ENCODE assay signal across 1 cellular context in the genomic region with DNA sequence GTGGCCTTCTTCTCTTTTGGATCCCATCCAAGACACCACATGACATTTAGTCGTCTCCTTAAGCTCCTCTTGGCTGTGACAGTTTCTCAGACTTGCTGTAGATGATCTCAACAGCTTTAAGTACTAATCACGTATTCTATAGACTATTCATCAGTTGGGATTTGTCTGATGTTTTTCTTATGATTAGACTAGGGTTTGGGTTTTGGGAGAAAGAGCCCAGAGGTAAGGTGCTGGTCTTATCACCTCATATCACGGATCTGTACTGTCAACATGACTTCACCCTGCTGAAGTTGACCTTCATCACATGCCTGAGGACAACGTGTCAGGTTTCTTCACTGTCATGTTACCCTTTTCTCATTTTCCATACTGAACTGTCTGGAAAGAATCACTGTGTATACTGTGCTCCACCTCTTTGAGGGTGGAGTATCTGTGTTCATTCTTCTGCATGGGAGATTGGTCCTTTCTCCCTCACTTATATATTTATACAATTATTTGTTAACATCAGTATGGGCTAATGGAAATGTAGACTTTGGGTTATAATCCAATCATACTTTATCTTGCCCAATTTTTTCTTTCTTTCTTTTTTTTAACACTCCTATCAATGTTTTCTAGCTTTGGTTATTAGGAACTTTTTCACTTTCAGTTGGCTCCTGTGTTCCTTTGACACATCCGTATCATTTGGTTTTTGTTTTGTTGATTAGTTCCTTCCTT.
TF ChIP-seq lines count a peak whose summit lies in the region.

No MANE protein-coding gene starts in this region.

TF ChIP-seq in K562, 482 proteins besides CTCF, POLR2A, EP300 and RAD21 (continued from another document):
- TF ChIP-seq, protein P1, sequence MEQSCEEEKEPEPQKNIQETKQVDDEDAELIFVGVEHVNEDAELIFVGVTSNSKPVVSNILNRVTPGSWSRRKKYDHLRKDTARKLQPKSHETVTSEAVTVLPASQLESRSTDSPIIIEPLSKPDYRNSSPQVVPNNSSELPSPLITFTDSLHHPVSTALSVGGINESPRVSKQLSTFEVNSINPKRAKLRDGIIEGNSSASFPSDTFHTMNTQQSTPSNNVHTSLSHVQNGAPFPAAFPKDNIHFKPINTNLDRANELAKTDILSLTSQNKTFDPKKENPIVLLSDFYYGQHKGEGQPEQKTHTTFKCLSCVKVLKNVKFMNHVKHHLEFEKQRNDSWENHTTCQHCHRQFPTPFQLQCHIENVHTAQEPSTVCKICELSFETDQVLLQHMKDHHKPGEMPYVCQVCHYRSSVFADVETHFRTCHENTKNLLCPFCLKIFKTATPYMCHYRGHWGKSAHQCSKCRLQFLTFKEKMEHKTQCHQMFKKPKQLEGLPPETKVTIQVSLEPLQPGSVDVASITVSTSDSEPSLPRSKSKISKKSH (CRISPR knock-in tag; IDR thresholded peaks at IDR 0.05) = no peak
- TF ChIP-seq ATF1 (CRISPR knock-in tag; IDR thresholded peaks at IDR 0.05) (no peak), ATF1 (tag; IDR thresholded peaks at IDR 0.05) (peak; percentile 42), NFIC (IDR thresholded peaks at IDR 0.05) (peak; percentile 87), FUS (optimal IDR thresholded peaks at IDR 0.05; ENCODE audit: low read depth, low read length) (no peak), ZNF707 (CRISPR knock-in tag; conservative IDR thresholded peaks at IDR 0.05) (no peak), FOXK2 (conservative IDR thresholded peaks at IDR 0.05 in 1 of 2, IDR thresholded peaks at IDR 0.05 in 1 of 2; ENCODE audit: low read depth in 2 of 2) (peak; percentile 93 to 95), ZNF175 (CRISPR knock-in tag; IDR thresholded peaks at IDR 0.05; ENCODE audit: low read depth) (peak; percentile 95; the same call in 1 of the 2 replicates), FOXA1 (IDR thresholded peaks at IDR 0.05; ENCODE audit: borderline replicate concordance) (no peak), TRIM28 (IDR thresholded peaks at IDR 0.05) (no peak), HMGN3 (IDR thresholded peaks at IDR 0.05; ENCODE audit: borderline replicate concordance, extremely low read depth, insufficient read length, low read depth, low read length) (no peak), THRAP3 (IDR thresholded peaks at IDR 0.05; ENCODE audit: borderline replicate concordance) (no peak), SAFB2 (IDR thresholded peaks at IDR 0.05; ENCODE audit: borderline replicate concordance, low read depth, low read length, severe bottlenecking) (no peak), CAMTA2 (CRISPR knock-in tag; conservative IDR thresholded peaks at IDR 0.05) (no peak), SMARCA4 (IDR thresholded peaks at IDR 0.05) (peak; percentile 78; the same call in 1 of the 2 replicates), POLR2AphosphoS5 (IDR thresholded peaks at IDR 0.05; ENCODE audit: control insufficient read depth, insufficient read depth, low read depth, low read length) (no peak), ASH1L (IDR thresholded peaks at IDR 0.05; ENCODE audit: borderline replicate concordance, low read depth, partially characterized antibody) (no peak), NFIX (CRISPR knock-in tag; IDR thresholded peaks at IDR 0.05; ENCODE audit: low read depth) (no peak)
- TF ChIP-seq, protein P2, sequence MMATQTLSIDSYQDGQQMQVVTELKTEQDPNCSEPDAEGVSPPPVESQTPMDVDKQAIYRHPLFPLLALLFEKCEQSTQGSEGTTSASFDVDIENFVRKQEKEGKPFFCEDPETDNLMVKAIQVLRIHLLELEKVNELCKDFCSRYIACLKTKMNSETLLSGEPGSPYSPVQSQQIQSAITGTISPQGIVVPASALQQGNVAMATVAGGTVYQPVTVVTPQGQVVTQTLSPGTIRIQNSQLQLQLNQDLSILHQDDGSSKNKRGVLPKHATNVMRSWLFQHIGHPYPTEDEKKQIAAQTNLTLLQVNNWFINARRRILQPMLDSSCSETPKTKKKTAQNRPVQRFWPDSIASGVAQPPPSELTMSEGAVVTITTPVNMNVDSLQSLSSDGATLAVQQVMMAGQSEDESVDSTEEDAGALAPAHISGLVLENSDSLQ (IDR thresholded peaks at IDR 0.05) = peak; percentile 81
- TF ChIP-seq, protein P3, sequence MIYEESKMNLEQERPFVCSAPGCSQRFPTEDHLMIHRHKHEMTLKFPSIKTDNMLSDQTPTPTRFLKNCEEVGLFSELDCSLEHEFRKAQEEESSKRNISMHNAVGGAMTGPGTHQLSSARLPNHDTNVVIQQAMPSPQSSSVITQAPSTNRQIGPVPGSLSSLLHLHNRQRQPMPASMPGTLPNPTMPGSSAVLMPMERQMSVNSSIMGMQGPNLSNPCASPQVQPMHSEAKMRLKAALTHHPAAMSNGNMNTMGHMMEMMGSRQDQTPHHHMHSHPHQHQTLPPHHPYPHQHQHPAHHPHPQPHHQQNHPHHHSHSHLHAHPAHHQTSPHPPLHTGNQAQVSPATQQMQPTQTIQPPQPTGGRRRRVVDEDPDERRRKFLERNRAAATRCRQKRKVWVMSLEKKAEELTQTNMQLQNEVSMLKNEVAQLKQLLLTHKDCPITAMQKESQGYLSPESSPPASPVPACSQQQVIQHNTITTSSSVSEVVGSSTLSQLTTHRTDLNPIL (CRISPR knock-in tag; IDR thresholded peaks at IDR 0.05) = no peak
- TF ChIP-seq, protein P4, sequence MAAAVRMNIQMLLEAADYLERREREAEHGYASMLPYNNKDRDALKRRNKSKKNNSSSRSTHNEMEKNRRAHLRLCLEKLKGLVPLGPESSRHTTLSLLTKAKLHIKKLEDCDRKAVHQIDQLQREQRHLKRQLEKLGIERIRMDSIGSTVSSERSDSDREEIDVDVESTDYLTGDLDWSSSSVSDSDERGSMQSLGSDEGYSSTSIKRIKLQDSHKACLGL (CRISPR knock-in tag; IDR thresholded peaks at IDR 0.05; ENCODE audit: borderline replicate concordance, poor library complexity, severe bottlenecking) = no peak
- TF ChIP-seq, protein P5, sequence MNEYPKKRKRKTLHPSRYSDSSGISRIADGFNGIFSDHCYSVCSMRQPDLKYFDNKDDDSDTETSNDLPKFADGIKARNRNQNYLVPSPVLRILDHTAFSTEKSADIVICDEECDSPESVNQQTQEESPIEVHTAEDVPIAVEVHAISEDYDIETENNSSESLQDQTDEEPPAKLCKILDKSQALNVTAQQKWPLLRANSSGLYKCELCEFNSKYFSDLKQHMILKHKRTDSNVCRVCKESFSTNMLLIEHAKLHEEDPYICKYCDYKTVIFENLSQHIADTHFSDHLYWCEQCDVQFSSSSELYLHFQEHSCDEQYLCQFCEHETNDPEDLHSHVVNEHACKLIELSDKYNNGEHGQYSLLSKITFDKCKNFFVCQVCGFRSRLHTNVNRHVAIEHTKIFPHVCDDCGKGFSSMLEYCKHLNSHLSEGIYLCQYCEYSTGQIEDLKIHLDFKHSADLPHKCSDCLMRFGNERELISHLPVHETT (CRISPR knock-in tag; conservative IDR thresholded peaks at IDR 0.05 in 1 of 2, IDR thresholded peaks at IDR 0.05 in 1 of 2) = peak in 1 of 2 experiments; percentile 40; a peak in 1 of 4 replicates
- TF ChIP-seq, protein P6, sequence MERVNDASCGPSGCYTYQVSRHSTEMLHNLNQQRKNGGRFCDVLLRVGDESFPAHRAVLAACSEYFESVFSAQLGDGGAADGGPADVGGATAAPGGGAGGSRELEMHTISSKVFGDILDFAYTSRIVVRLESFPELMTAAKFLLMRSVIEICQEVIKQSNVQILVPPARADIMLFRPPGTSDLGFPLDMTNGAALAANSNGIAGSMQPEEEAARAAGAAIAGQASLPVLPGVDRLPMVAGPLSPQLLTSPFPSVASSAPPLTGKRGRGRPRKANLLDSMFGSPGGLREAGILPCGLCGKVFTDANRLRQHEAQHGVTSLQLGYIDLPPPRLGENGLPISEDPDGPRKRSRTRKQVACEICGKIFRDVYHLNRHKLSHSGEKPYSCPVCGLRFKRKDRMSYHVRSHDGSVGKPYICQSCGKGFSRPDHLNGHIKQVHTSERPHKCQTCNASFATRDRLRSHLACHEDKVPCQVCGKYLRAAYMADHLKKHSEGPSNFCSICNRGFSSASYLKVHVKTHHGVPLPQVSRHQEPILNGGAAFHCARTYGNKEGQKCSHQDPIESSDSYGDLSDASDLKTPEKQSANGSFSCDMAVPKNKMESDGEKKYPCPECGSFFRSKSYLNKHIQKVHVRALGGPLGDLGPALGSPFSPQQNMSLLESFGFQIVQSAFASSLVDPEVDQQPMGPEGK (CRISPR knock-in tag; IDR thresholded peaks at IDR 0.05; ENCODE audit: borderline replicate concordance) = no peak
- TF ChIP-seq, protein P7, sequence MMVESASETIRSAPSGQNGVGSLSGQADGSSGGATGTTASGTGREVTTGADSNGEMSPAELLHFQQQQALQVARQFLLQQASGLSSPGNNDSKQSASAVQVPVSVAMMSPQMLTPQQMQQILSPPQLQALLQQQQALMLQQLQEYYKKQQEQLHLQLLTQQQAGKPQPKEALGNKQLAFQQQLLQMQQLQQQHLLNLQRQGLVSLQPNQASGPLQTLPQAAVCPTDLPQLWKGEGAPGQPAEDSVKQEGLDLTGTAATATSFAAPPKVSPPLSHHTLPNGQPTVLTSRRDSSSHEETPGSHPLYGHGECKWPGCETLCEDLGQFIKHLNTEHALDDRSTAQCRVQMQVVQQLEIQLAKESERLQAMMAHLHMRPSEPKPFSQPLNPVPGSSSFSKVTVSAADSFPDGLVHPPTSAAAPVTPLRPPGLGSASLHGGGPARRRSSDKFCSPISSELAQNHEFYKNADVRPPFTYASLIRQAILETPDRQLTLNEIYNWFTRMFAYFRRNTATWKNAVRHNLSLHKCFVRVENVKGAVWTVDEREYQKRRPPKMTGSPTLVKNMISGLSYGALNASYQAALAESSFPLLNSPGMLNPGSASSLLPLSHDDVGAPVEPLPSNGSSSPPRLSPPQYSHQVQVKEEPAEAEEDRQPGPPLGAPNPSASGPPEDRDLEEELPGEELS (CRISPR knock-in tag; IDR thresholded peaks at IDR 0.05; ENCODE audit: borderline replicate concordance) = no peak
- TF ChIP-seq, protein P8, sequence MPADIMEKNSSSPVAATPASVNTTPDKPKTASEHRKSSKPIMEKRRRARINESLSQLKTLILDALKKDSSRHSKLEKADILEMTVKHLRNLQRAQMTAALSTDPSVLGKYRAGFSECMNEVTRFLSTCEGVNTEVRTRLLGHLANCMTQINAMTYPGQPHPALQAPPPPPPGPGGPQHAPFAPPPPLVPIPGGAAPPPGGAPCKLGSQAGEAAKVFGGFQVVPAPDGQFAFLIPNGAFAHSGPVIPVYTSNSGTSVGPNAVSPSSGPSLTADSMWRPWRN (IDR thresholded peaks at IDR 0.05; ENCODE audit: low read depth) = peak; percentile 59; the same call in 1 of the 2 replicates
- TF ChIP-seq, protein P9, sequence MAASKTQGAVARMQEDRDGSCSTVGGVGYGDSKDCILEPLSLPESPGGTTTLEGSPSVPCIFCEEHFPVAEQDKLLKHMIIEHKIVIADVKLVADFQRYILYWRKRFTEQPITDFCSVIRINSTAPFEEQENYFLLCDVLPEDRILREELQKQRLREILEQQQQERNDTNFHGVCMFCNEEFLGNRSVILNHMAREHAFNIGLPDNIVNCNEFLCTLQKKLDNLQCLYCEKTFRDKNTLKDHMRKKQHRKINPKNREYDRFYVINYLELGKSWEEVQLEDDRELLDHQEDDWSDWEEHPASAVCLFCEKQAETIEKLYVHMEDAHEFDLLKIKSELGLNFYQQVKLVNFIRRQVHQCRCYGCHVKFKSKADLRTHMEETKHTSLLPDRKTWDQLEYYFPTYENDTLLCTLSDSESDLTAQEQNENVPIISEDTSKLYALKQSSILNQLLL (CRISPR knock-in tag; IDR thresholded peaks at IDR 0.05; ENCODE audit: borderline replicate concordance) = no peak
- TF ChIP-seq, protein P10, sequence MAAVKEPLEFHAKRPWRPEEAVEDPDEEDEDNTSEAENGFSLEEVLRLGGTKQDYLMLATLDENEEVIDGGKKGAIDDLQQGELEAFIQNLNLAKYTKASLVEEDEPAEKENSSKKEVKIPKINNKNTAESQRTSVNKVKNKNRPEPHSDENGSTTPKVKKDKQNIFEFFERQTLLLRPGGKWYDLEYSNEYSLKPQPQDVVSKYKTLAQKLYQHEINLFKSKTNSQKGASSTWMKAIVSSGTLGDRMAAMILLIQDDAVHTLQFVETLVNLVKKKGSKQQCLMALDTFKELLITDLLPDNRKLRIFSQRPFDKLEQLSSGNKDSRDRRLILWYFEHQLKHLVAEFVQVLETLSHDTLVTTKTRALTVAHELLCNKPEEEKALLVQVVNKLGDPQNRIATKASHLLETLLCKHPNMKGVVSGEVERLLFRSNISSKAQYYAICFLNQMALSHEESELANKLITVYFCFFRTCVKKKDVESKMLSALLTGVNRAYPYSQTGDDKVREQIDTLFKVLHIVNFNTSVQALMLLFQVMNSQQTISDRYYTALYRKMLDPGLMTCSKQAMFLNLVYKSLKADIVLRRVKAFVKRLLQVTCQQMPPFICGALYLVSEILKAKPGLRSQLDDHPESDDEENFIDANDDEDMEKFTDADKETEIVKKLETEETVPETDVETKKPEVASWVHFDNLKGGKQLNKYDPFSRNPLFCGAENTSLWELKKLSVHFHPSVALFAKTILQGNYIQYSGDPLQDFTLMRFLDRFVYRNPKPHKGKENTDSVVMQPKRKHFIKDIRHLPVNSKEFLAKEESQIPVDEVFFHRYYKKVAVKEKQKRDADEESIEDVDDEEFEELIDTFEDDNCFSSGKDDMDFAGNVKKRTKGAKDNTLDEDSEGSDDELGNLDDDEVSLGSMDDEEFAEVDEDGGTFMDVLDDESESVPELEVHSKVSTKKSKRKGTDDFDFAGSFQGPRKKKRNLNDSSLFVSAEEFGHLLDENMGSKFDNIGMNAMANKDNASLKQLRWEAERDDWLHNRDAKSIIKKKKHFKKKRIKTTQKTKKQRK (IDR thresholded peaks at IDR 0.05; ENCODE audit: borderline replicate concordance, low read depth, low read length) = no peak
